Comparison of ENCODE assay signal across 18 cellular contexts in the genomic region with DNA sequence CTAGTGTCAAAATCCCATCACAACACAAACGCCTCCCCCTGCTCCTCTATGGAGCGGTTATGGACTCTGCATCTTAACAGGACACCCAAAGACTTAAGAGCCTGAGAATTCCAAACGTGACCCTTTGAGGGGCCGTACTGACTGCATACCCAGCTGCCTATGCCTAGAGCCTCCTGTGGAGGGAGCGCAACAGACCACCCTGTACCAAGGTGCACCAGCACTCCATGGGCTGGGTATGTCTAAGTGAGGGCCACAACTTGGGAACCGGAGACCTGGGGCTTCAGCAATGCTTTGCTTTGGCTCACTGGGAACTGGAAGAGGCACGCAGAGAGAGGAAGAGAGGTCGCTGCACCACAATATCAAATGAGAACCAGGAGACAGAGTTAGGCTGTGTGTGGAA. TPM values are rescaled to one million over a fixed set of nuclear protein-coding genes. Genes with fewer than 3 reads are reported as not detected.
A peak's percentile ranks its signal among the peaks of the same experiment; 100 is the strongest.
DNase-seq lines count a peak whose midpoint lies in the region; ATAC-seq and TF ChIP-seq lines count a peak whose summit lies in the region.
"Had no signal": no experiment of that assay in that cellular context is flagged by ENCODE, and none has a peak within 500 bp of the region (broad histone marks: within the 10 kb centered on the region; RNA-seq: fewer than 3 reads in every experiment).

No MANE protein-coding gene starts in this region.

- no peak overlapping the region for H3K4me3 Mint-ChIP-seq in activated CD4-positive, alpha-beta T cell treated with anti-CD3 and anti-CD28 coated beads, Interleukin-2, amount 10 ng/mL, durations not matched to agents 7 days and 5 days
- H3K4me3 Mint-ChIP-seq in activated CD4-positive, alpha-beta T cell treated with anti-CD3 and anti-CD28 coated beads for 36 hours: no peak overlapping the region
- H3K4me3 Mint-ChIP-seq in chondrocyte (ENCODE audit: unreplicated experiment): no peak overlapping the region
- peak overlapping the region; percentile 59 for H3K4me3 Mint-ChIP-seq in neural crest cell
- H3K4me3 Mint-ChIP-seq: CD14-positive monocyte; CD8-positive, alpha-beta T cell; GM23338 had no signal

- peaks cover 0 to 10% of the 10 kb centered on the region in 2 donors for H3K36me3 ChIP-seq in body of pancreas (replicated peaks in 1 of 2; ENCODE audit: insufficient read depth in 1 of 2, low read depth in 2 of 2)

- TF ChIP-seq POLR2A in body of pancreas (IDR thresholded peaks at IDR 0.05): no peak

- ATAC-seq in activated CD4-positive, alpha-beta T cell treated with anti-CD3 and anti-CD28 coated beads for 36 hours: no peak
- ATAC-seq in body of pancreas: no peak
- no peak for ATAC-seq in HG03457 (IDR thresholded peaks at IDR 0.05; ENCODE audit: unreplicated experiment)
- ATAC-seq: CD8-positive, alpha-beta T cell; GM23338; HepG2 had no signal

- 91 to 97% methylated on average over 6 to 8 of the region's 8 CpGs for WGBS in body of pancreas, 2 donors

- no peaks in the 10 kb centered on the region for H3K27me3 Mint-ChIP-seq in activated CD4-positive, alpha-beta T cell treated with anti-CD3 and anti-CD28 coated beads, Interleukin-2, amount 10 ng/mL, durations not matched to agents 7 days and 5 days
- H3K27me3 Mint-ChIP-seq in activated CD4-positive, alpha-beta T cell treated with anti-CD3 and anti-CD28 coated beads for 36 hours: no peaks in the 10 kb centered on the region
- no peaks in the 10 kb centered on the region for H3K27me3 Mint-ChIP-seq in chondrocyte (ENCODE audit: low read depth)
- no peaks in the 10 kb centered on the region for H3K27me3 Mint-ChIP-seq in neural crest cell (ENCODE audit: low read depth)

- H3K9me3 Mint-ChIP-seq in activated CD4-positive, alpha-beta T cell treated with anti-CD3 and anti-CD28 coated beads, Interleukin-2, amount 10 ng/mL, durations not matched to agents 7 days and 5 days: no peaks in the 10 kb centered on the region
- no peaks in the 10 kb centered on the region for H3K9me3 Mint-ChIP-seq in activated CD4-positive, alpha-beta T cell treated with anti-CD3 and anti-CD28 coated beads for 36 hours (ENCODE audit: low read depth)
- no peaks in the 10 kb centered on the region for H3K9me3 Mint-ChIP-seq in chondrocyte (ENCODE audit: low read depth)
- no peaks in the 10 kb centered on the region for H3K9me3 Mint-ChIP-seq in neural crest cell
- H3K9me3 Mint-ChIP-seq: CD14-positive monocyte; CD8-positive, alpha-beta T cell; GM23338 had no signal

- peaks cover 8% of the 10 kb centered on the region for H3K4me1 Mint-ChIP-seq in activated CD4-positive, alpha-beta T cell treated with anti-CD3 and anti-CD28 coated beads, Interleukin-2, amount 10 ng/mL, durations not matched to agents 7 days and 5 days
- peaks cover 7% of the 10 kb centered on the region for H3K4me1 Mint-ChIP-seq in activated CD4-positive, alpha-beta T cell treated with anti-CD3 and anti-CD28 coated beads for 36 hours
- H3K4me1 Mint-ChIP-seq in chondrocyte (ENCODE audit: low read depth) (peaks cover 8% of the 10 kb centered on the region), neural crest cell (peaks cover 10% of the 10 kb centered on the region)

- POLR2A ChIA-PET in activated CD4-positive, alpha-beta T cell treated with anti-CD3 and anti-CD28 coated beads, Interleukin-2, amount 10 ng/mL, durations not matched to agents 7 days and 5 days (lab: Charles Lee): no interaction called here
- POLR2A ChIA-PET in activated CD4-positive, alpha-beta T cell treated with anti-CD3 and anti-CD28 coated beads for 36 hours (lab: Charles Lee): no interaction called here

- H3K4me3 ChIP-seq in body of pancreas: no peak overlapping the region
- H3K4me3 ChIP-seq: GM23338 had no signal

- H3K4me1 ChIP-seq in body of pancreas: peaks cover 4% of the 10 kb centered on the region

- no peak for TF ChIP-seq CTCF in chondrocyte (IDR thresholded peaks at IDR 0.05)
- no peak for TF ChIP-seq CTCF in neural crest cell (conservative IDR thresholded peaks at IDR 0.05)
- no peak for TF ChIP-seq CTCF in body of pancreas (IDR thresholded peaks at IDR 0.05)

- H3K9me3 ChIP-seq in body of pancreas: no peaks in the 10 kb centered on the region

- H3K36me3 Mint-ChIP-seq in activated CD4-positive, alpha-beta T cell treated with anti-CD3 and anti-CD28 coated beads, Interleukin-2, amount 10 ng/mL, durations not matched to agents 7 days and 5 days (ENCODE audit: low read depth): peaks cover 4% of the 10 kb centered on the region
- H3K36me3 Mint-ChIP-seq in activated CD4-positive, alpha-beta T cell treated with anti-CD3 and anti-CD28 coated beads for 36 hours (ENCODE audit: low read depth): peaks cover 18% of the 10 kb centered on the region
- H3K36me3 Mint-ChIP-seq in chondrocyte (ENCODE audit: low read depth) (peaks cover 14% of the 10 kb centered on the region), neural crest cell (ENCODE audit: low read depth) (no peaks in the 10 kb centered on the region)

- peak overlapping the region; percentile 52 for H3K27ac Mint-ChIP-seq in activated CD4-positive, alpha-beta T cell treated with anti-CD3 and anti-CD28 coated beads, Interleukin-2, amount 10 ng/mL, durations not matched to agents 7 days and 5 days
- H3K27ac Mint-ChIP-seq in activated CD4-positive, alpha-beta T cell treated with anti-CD3 and anti-CD28 coated beads for 36 hours: no peak overlapping the region
- H3K27ac Mint-ChIP-seq in chondrocyte (ENCODE audit: unreplicated experiment): no peak overlapping the region
- H3K27ac Mint-ChIP-seq in neural crest cell (ENCODE audit: unreplicated experiment): no peak overlapping the region
- H3K27ac Mint-ChIP-seq: CD14-positive monocyte; CD8-positive, alpha-beta T cell; GM23338 had no signal

- CTCF ChIA-PET in activated CD4-positive, alpha-beta T cell treated with anti-CD3 and anti-CD28 coated beads, Interleukin-2, amount 10 ng/mL, durations not matched to agents 7 days and 5 days (lab: Charles Lee): interaction anchor here (0.7 kb wide), 1 partner anchor 19 kb away, joined by 3 read pairs; no protein-coding TSS in a partner anchor
- CTCF ChIA-PET in activated CD4-positive, alpha-beta T cell treated with anti-CD3 and anti-CD28 coated beads for 36 hours (lab: Charles Lee): interaction anchor here (0.6 kb wide), 1 partner anchor 11 kb away, joined by 4 read pairs; no protein-coding TSS in a partner anchor

- H3K27me3 ChIP-seq in body of pancreas: no peaks in the 10 kb centered on the region

- intact Hi-C loops in activated CD4-positive, alpha-beta T cell treated with anti-CD3 and anti-CD28 coated beads for 36 hours (cut with DNase I, micrococcal nuclease): no loop called here
- intact Hi-C loops in body of pancreas (cut with DNase I): no loop called here

- DNase-seq in activated CD4-positive, alpha-beta T cell treated with anti-CD3 and anti-CD28 coated beads, Interleukin-2, amount 10 ng/mL, durations not matched to agents 7 days and 5 days: no peak
- DNase-seq in activated CD4-positive, alpha-beta T cell treated with anti-CD3 and anti-CD28 coated beads for 36 hours: no peak
- DNase-seq in chondrocyte (ENCODE audit: low spot score) (peak; percentile 60), neural crest cell (ENCODE audit: low read depth, low spot score) (no peak), iPS-NIHi7 (ENCODE audit: extremely low spot score) (no peak), body of pancreas (no peak)
- DNase-seq: CD8-positive, alpha-beta T cell; COR-L47; DMS153; DND-41; GDM1; H7 had no signal

- H3K27ac ChIP-seq in body of pancreas: no peak overlapping the region
- H3K27ac ChIP-seq: 22Rv1 had no signal

RNA-seq across cellular contexts. Expression of gene ANKS3, which starts 5.4 kb away (rescaled TPM):
- 10 to 100 TPM; 12.4 to 16.7 TPM for total RNA-seq in activated CD4-positive, alpha-beta T cell treated with anti-CD3 and anti-CD28 coated beads, Interleukin-2, amount 10 ng/mL, durations not matched to agents 7 days and 5 days
- 10 to 100 TPM; 12.1 to 14.1 TPM for total RNA-seq in activated CD4-positive, alpha-beta T cell treated with anti-CD3 and anti-CD28 coated beads for 36 hours
- total RNA-seq in chondrocyte (21.8 to 30.6 TPM (median 24.9 TPM) in 3 replicates), neural crest cell (32.0 and 35.5 TPM in 2 replicates), body of pancreas (10 to 100 TPM; 16.6 to 64.9 TPM)

RNA-seq across cellular contexts. Expression of gene DNAAF8, which starts 5.7 kb away (rescaled TPM):
- total RNA-seq in activated CD4-positive, alpha-beta T cell treated with anti-CD3 and anti-CD28 coated beads, Interleukin-2, amount 10 ng/mL, durations not matched to agents 7 days and 5 days: under 1 TPM; 0.21 to 0.40 TPM
- total RNA-seq in activated CD4-positive, alpha-beta T cell treated with anti-CD3 and anti-CD28 coated beads for 36 hours: under 1 TPM; 0.11 to 0.16 TPM
- total RNA-seq in chondrocyte: 2.0 to 2.6 TPM (median 2.2 TPM) in 3 replicates
- total RNA-seq in neural crest cell: 0.68 and 0.96 TPM in 2 replicates
- under 1 TPM; under 0.01 to 0.26 TPM for total RNA-seq in body of pancreas
- total RNA-seq: CD8-positive, alpha-beta T cell had no signal

RNA-seq across cellular contexts. Expression of gene NUDT16L1, which starts 35.3 kb away (rescaled TPM):
- total RNA-seq in activated CD4-positive, alpha-beta T cell treated with anti-CD3 and anti-CD28 coated beads, Interleukin-2, amount 10 ng/mL, durations not matched to agents 7 days and 5 days: 10 to 100 TPM; 32.3 to 35.5 TPM
- total RNA-seq in activated CD4-positive, alpha-beta T cell treated with anti-CD3 and anti-CD28 coated beads for 36 hours: 10 to 100 TPM; 16.4 to 22.5 TPM
- 20.4 to 27.4 TPM (median 22.9 TPM) in 3 replicates for total RNA-seq in chondrocyte
- total RNA-seq in neural crest cell: 36.8 and 37.8 TPM in 2 replicates
- total RNA-seq in body of pancreas: 10 to 100 TPM; 18.7 to 25.4 TPM

RNA-seq across cellular contexts. Expression of gene ZNF500, which starts 38.3 kb away (rescaled TPM):
- total RNA-seq in activated CD4-positive, alpha-beta T cell treated with anti-CD3 and anti-CD28 coated beads, Interleukin-2, amount 10 ng/mL, durations not matched to agents 7 days and 5 days: 10 to 100 TPM; 12.7 to 18.7 TPM
- total RNA-seq in activated CD4-positive, alpha-beta T cell treated with anti-CD3 and anti-CD28 coated beads for 36 hours: 10 to 100 TPM; 10.3 to 11.6 TPM
- total RNA-seq in chondrocyte: 13.1 to 16.2 TPM (median 14.7 TPM) in 3 replicates
- 17.6 and 21.1 TPM in 2 replicates for total RNA-seq in neural crest cell
- 10 to 100 TPM in 1 of 2 donors, 1 to 10 TPM in 1; 7.5 to 13.8 TPM for total RNA-seq in body of pancreas

RNA-seq across cellular contexts. Expression of gene SEPTIN12, which starts 59.5 kb away (rescaled TPM):
- not detected for total RNA-seq in activated CD4-positive, alpha-beta T cell treated with anti-CD3 and anti-CD28 coated beads, Interleukin-2, amount 10 ng/mL, durations not matched to agents 7 days and 5 days
- total RNA-seq in activated CD4-positive, alpha-beta T cell treated with anti-CD3 and anti-CD28 coated beads for 36 hours: not detected
- total RNA-seq in chondrocyte (not detected in 3 replicates), neural crest cell (0.65 TPM in 1 of 2 replicates, not detected in the other), body of pancreas (not detected)
- total RNA-seq: A673, GM23338, H7 had no signal
